8 cellular contexts compared by ENCODE assay signal in genomic region chr11:3109921-3110706, GRCh38. TPM values are rescaled to one million over a fixed set of nuclear protein-coding genes. Genes with fewer than 3 reads are reported as not detected.
A peak's percentile ranks its signal among the peaks of the same experiment; 100 is the strongest.
DNase-seq lines count a peak whose midpoint lies in the region; ATAC-seq and TF ChIP-seq lines count a peak whose summit lies in the region.

No MANE protein-coding gene starts in this region.

- H3K4me3 Mint-ChIP-seq in stimulated activated effector memory CD8-positive, alpha-beta T cell treated with anti-CD3 and anti-CD28 coated beads, Interleukin-12 subunit alpha, Interleukin-12 subunit beta, amount 100 ng/mL, for 72 hours, result no peak overlapping the region

- no peaks in the 10 kb centered on the region for H3K9me3 ChIP-seq in Peyer's patch

- no peak for DNase-seq in AG09309 (ENCODE audit: low read depth)
- DNase-seq in GM20000 (ENCODE audit: low spot score), result peak; percentile 68
- peak in 2 of 3 donors; percentile 72 to 75 for DNase-seq in Peyer's patch
- DNase-seq in brain microvascular endothelial cell, result no peak
- DNase-seq in left kidney (ENCODE audit: low read depth, low spot score), result peak; percentile 37
- peak; percentile 31 to 67 for DNase-seq in stimulated activated effector memory CD8-positive, alpha-beta T cell treated with anti-CD3 and anti-CD28 coated beads, Interleukin-12 subunit alpha, Interleukin-12 subunit beta, amount 100 ng/mL, for 72 hours (ENCODE audit: low spot score in 2 of 2)
- no peak for DNase-seq in central memory CD4-positive, alpha-beta T cell

- TF ChIP-seq POLR2A in Peyer's patch (IDR thresholded peaks at IDR 0.05), result no peak

- in situ Hi-C loops in brain microvascular endothelial cell (cut with HindIII; ENCODE audit: low pct_ligation_motif_present, low sequenced_read_pairs), result no loop called here

- peak; percentile 81 for ATAC-seq in stimulated activated effector memory CD8-positive, alpha-beta T cell treated with anti-CD3 and anti-CD28 coated beads, Interleukin-12 subunit alpha, Interleukin-12 subunit beta, amount 100 ng/mL, for 72 hours
- ATAC-seq in HG03175 (IDR thresholded peaks at IDR 0.05; ENCODE audit: unreplicated experiment), result no peak

- peaks cover 0 to 37% (median 0%) of the 10 kb centered on the region in 3 donors for H3K36me3 ChIP-seq in Peyer's patch
- peaks cover 3% of the 10 kb centered on the region for H3K36me3 ChIP-seq in brain microvascular endothelial cell (replicated peaks)

- no peaks in the 10 kb centered on the region for H3K4me1 ChIP-seq in Peyer's patch

- peak; percentile 74 for TF ChIP-seq CTCF in AG09309 (IDR thresholded peaks at IDR 0.05; ENCODE audit: control insufficient read depth, insufficient read depth, low read depth, low read length, missing control alignments)
- TF ChIP-seq CTCF in GM20000 (IDR thresholded peaks at IDR 0.05; ENCODE audit: extremely low read depth, missing control alignments), result no peak
- TF ChIP-seq CTCF in Peyer's patch (IDR thresholded peaks at IDR 0.05), result peak in 4 of 6 experiments; percentile 42 to 80 (median 76)
- TF ChIP-seq CTCF in brain microvascular endothelial cell (IDR thresholded peaks at IDR 0.05; ENCODE audit: low read depth, low read length, missing control alignments), result peak; percentile 77

- peak overlapping the region; percentile 61 for H3K27ac Mint-ChIP-seq in stimulated activated effector memory CD8-positive, alpha-beta T cell treated with anti-CD3 and anti-CD28 coated beads, Interleukin-12 subunit alpha, Interleukin-12 subunit beta, amount 100 ng/mL, for 72 hours

- H3K27ac ChIP-seq in Peyer's patch (no peak overlapping the region), brain microvascular endothelial cell (no peak overlapping the region)

- H3K27me3 ChIP-seq in Peyer's patch (no peaks in the 10 kb centered on the region), brain microvascular endothelial cell (replicated peaks) (no peaks in the 10 kb centered on the region)

- peaks cover 6% of the 10 kb centered on the region for H3K36me3 Mint-ChIP-seq in stimulated activated effector memory CD8-positive, alpha-beta T cell treated with anti-CD3 and anti-CD28 coated beads, Interleukin-12 subunit alpha, Interleukin-12 subunit beta, amount 100 ng/mL, for 72 hours

- H3K9me3 Mint-ChIP-seq in stimulated activated effector memory CD8-positive, alpha-beta T cell treated with anti-CD3 and anti-CD28 coated beads, Interleukin-12 subunit alpha, Interleukin-12 subunit beta, amount 100 ng/mL, for 72 hours, result peaks cover 4% of the 10 kb centered on the region

- H3K4me1 Mint-ChIP-seq in stimulated activated effector memory CD8-positive, alpha-beta T cell treated with anti-CD3 and anti-CD28 coated beads, Interleukin-12 subunit alpha, Interleukin-12 subunit beta, amount 100 ng/mL, for 72 hours, result peaks cover 37% of the 10 kb centered on the region

- H3K4me3 ChIP-seq in AG09309 (ENCODE audit: control insufficient read depth, low read depth, low read length) (no peak overlapping the region), Peyer's patch (no peak overlapping the region), brain microvascular endothelial cell (ENCODE audit: low read depth, low read length) (no peak overlapping the region)

RNA-seq across cellular contexts. Expression of gene CARS1, which starts 52.9 kb away (rescaled TPM):
- total RNA-seq in Peyer's patch, result 10 to 100 TPM; 41.7 to 59.9 (median 54.1) TPM

RNA-seq across cellular contexts. Expression of gene OSBPL5, which starts 55.0 kb away (rescaled TPM):
- 100 to 1,000 TPM in 1 of 4 donors, 10 to 100 TPM in 3; 39.8 to 110 (median 73.2) TPM for total RNA-seq in Peyer's patch

Comparison
In these comparisons a context has a peak if more than half of its experiments do, and no peak if none do; other contexts are left out.
1. DNase-seq: peak in GM20000 (single experiment), Peyer's patch (2 of 3), left kidney (single experiment) and stimulated activated effector memory CD8-positive, alpha-beta T cell treated with anti-CD3 and anti-CD28 coated beads, Interleukin-12 subunit alpha, Interleukin-12 subunit beta, amount 100 ng/mL, for 72 hours (2 of 2); none in AG09309 (single experiment), brain microvascular endothelial cell (single experiment) and central memory CD4-positive, alpha-beta T cell (single experiment).